In the genomic region with DNA sequence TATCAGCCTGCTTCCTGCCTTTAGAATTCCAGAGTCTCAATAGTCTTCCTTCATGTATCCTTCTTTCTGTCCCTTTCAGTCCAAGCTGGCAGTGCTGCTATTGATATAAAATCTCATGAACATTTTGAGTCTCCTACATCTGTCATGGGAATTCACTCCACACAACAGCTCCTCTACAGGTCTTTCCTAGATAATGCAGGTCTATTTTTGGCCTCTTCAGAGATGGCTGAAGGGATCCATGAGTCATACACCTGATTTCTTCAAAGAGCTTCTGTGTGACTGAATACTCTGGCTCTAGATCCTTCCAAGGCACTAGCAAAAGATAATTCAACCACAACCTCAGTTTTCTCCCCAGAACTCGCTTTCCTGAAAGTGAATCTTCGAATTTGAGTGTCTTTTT, we compare ENCODE assay signal across 14 cellular contexts.
DNase-seq lines count a peak whose midpoint lies in the region; ATAC-seq and TF ChIP-seq lines count a peak whose summit lies in the region.
"Had no signal": no experiment of that assay in that cellular context is flagged by ENCODE, and none has a peak within 500 bp of the region (broad histone marks: within the 10 kb centered on the region; RNA-seq: fewer than 3 reads in every experiment).

No MANE protein-coding gene starts in this region.

- POLR2A ChIA-PET in HCT116 (lab: Charles Lee) (no interaction called here), RWPE1 (lab: Yijun Ruan, JAX; ENCODE audit: low non-redundant PET) (no interaction called here)

- H3K36me3 ChIP-seq in HCT116 (ENCODE audit: control insufficient read depth in 1 of 2, insufficient read depth in 2 of 2, low read length in 2 of 2): no peaks in the 10 kb centered on the region
- H3K36me3 ChIP-seq in body of pancreas (replicated peaks in 1 of 2; ENCODE audit: insufficient read depth in 1 of 2, low read depth in 2 of 2): no peaks in the 10 kb centered on the region
- H3K36me3 ChIP-seq: heart right ventricle had no signal

- peak; percentile 64 for DNase-seq in HCT116 (ENCODE audit: low read depth, low spot score)
- peak; percentile 35 for DNase-seq in RWPE1 (ENCODE audit: low spot score)
- peak; percentile 2 for DNase-seq in fibroblast of pulmonary artery (ENCODE audit: low read depth)
- DNase-seq in activated T-cell treated with anti-CD3 and anti-CD28 coated beads, Interleukin-2, amount 50 U/mL, for 24 hours: no peak
- DNase-seq in body of pancreas: no peak
- DNase-seq in NOMO-1 treated with dmso at 0.1 percent for 144 hours (lab: John Stamatoyannopoulos, UW; ENCODE audit: unreplicated experiment): no peak
- DNase-seq: activated CD4-positive, alpha-beta T cell treated with anti-CD3 and anti-CD28 coated beads, Interleukin-2, amount 10 ng/mL, durations not matched to agents 24 days and 14 days; activated naive CD4-positive, alpha-beta T cell treated with Interleukin-2 at 50 U/mL for 16 hours; AML-193; heart right ventricle; NCI-H2029 treated with DMSO at 0.1 percent for 48 hours had no signal

- H3K27me3 ChIP-seq in HCT116 (ENCODE audit: insufficient read depth, low read length): no peaks in the 10 kb centered on the region
- no peaks in the 10 kb centered on the region for H3K27me3 ChIP-seq in body of pancreas
- H3K27me3 ChIP-seq: heart right ventricle had no signal

- H3K27ac Mint-ChIP-seq in activated T-cell treated with anti-CD3 and anti-CD28 coated beads, Interleukin-2, amount 50 U/mL, for 24 hours: no peak overlapping the region
- H3K27ac Mint-ChIP-seq: activated CD4-positive, alpha-beta T cell treated with anti-CD3 and anti-CD28 coated beads, Interleukin-2, amount 10 ng/mL, durations not matched to agents 24 days and 14 days had no signal

- TF ChIP-seq RAD21 in HCT116 (IDR thresholded peaks at IDR 0.05; ENCODE audit: low read depth): peak; percentile 39

- no peaks in the 10 kb centered on the region for H3K79me2 ChIP-seq in HCT116 (ENCODE audit: insufficient read depth, low read length)

- H3K4me3 ChIP-seq in HCT116 (replicated peaks in 1 of 2; ENCODE audit: low read depth in 1 of 2, low read length in 2 of 2) (no peak overlapping the region), fibroblast of pulmonary artery (replicated peaks; ENCODE audit: low read depth, low read length) (no peak overlapping the region), body of pancreas (no peak overlapping the region)
- H3K4me3 ChIP-seq: heart right ventricle had no signal

- H4K20me1 ChIP-seq in HCT116 (ENCODE audit: insufficient read depth): no peaks in the 10 kb centered on the region; the same call in 1 of the 2 replicates

- H3K36me3 Mint-ChIP-seq in activated T-cell treated with anti-CD3 and anti-CD28 coated beads, Interleukin-2, amount 50 U/mL, for 24 hours (ENCODE audit: low read depth): no peaks in the 10 kb centered on the region

- CTCF ChIA-PET in HCT116 (lab: Charles Lee) (interaction anchor here (0.9 to 2.5 kb wide), 6 partner anchors 13 to 115 kb away, joined by 3 to 13 read pairs (median 4); a partner anchor contains a TSS), RWPE1 (lab: Yijun Ruan, JAX) (interaction anchor here (0.6 to 0.9 kb wide), 7 partner anchors 11 to 1764 kb away, joined by 3 to 4 read pairs (median 3); no protein-coding TSS in a partner anchor)

- TF ChIP-seq CTCF in 22Rv1 (IDR thresholded peaks at IDR 0.05): peak; percentile 45
- peak; percentile 26 to 72 (median 64); a peak in 5 of 6 replicates for TF ChIP-seq CTCF in HCT116 (IDR thresholded peaks at IDR 0.05 in 2 of 3, conservative IDR thresholded peaks at IDR 0.05 in 1 of 3; ENCODE audit: borderline replicate concordance in 1 of 3, insufficient read depth in 1 of 3, low read depth in 2 of 3, low read length in 2 of 3)
- 0 out of 2 replicates have a peak, but pooled peaks have one; percentile 15 for TF ChIP-seq CTCF in RWPE1 (conservative IDR thresholded peaks at IDR 0.05; ENCODE audit: low read depth)
- no peak for TF ChIP-seq CTCF in fibroblast of pulmonary artery (IDR thresholded peaks at IDR 0.05; ENCODE audit: low read length, missing control alignments)
- no peak for TF ChIP-seq CTCF in body of pancreas (IDR thresholded peaks at IDR 0.05)

- peak overlapping the region; percentile 94 for H2AFZ ChIP-seq in HCT116 (ENCODE audit: low read depth, low read length, poor library complexity, severe bottlenecking)

- intact Hi-C loops in HCT116 (cut with micrococcal nuclease): no loop called here
- intact Hi-C loops in body of pancreas (cut with DNase I): no loop called here

- H3K9me3 ChIP-seq in HCT116 (ENCODE audit: control insufficient read depth in 1 of 2, insufficient read depth in 1 of 2, low read depth in 1 of 2, low read length in 2 of 2): no peaks in the 10 kb centered on the region; a peak in 1 of 4 replicates
- peaks cover 0 to 13% (median 0%) of the 10 kb centered on the region in 3 donors for H3K9me3 ChIP-seq in body of pancreas

- no peak for TF ChIP-seq POLR2A in HCT116 (IDR thresholded peaks at IDR 0.05; ENCODE audit: borderline replicate concordance, extremely low read depth, insufficient read depth, insufficient read length)
- no peak for TF ChIP-seq POLR2A in body of pancreas (IDR thresholded peaks at IDR 0.05)

- H3K9me3 Mint-ChIP-seq in activated T-cell treated with anti-CD3 and anti-CD28 coated beads, Interleukin-2, amount 50 U/mL, for 24 hours: peaks cover 15% of the 10 kb centered on the region

- H3K27me3 Mint-ChIP-seq in activated T-cell treated with anti-CD3 and anti-CD28 coated beads, Interleukin-2, amount 50 U/mL, for 24 hours: no peaks in the 10 kb centered on the region
- H3K27me3 Mint-ChIP-seq: activated CD4-positive, alpha-beta T cell treated with anti-CD3 and anti-CD28 coated beads, Interleukin-2, amount 10 ng/mL, durations not matched to agents 24 days and 14 days had no signal

- no peaks in the 10 kb centered on the region for H3K4me1 Mint-ChIP-seq in activated T-cell treated with anti-CD3 and anti-CD28 coated beads, Interleukin-2, amount 50 U/mL, for 24 hours (ENCODE audit: low read depth)
- H3K4me1 Mint-ChIP-seq: activated CD4-positive, alpha-beta T cell treated with anti-CD3 and anti-CD28 coated beads, Interleukin-2, amount 10 ng/mL, durations not matched to agents 24 days and 14 days had no signal

- H3K27ac ChIP-seq in 22Rv1 (no peak overlapping the region), HCT116 (ENCODE audit: low read depth, low read length) (no peak overlapping the region), RWPE1 (no peak overlapping the region), body of pancreas (no peak overlapping the region)
- H3K27ac ChIP-seq: heart right ventricle had no signal

- H3K4me3 Mint-ChIP-seq in activated T-cell treated with anti-CD3 and anti-CD28 coated beads, Interleukin-2, amount 50 U/mL, for 24 hours: no peak overlapping the region
- H3K4me3 Mint-ChIP-seq: activated CD4-positive, alpha-beta T cell treated with anti-CD3 and anti-CD28 coated beads, Interleukin-2, amount 10 ng/mL, durations not matched to agents 24 days and 14 days had no signal

- H3K9ac ChIP-seq in HCT116 (ENCODE audit: low read length): no peak overlapping the region

- ATAC-seq in HCT116 (peak; percentile 98), body of pancreas (no peak), GM21619 (IDR thresholded peaks at IDR 0.05; ENCODE audit: unreplicated experiment) (no peak)
- ATAC-seq: heart right ventricle, Right ventricle myocardium inferior had no signal

- H3K4me1 ChIP-seq in HCT116 (ENCODE audit: control insufficient read depth in 1 of 2, insufficient read depth in 2 of 2, low read length in 2 of 2) (peaks cover 3 to 8% of the 10 kb centered on the region in 2 experiments; a peak in 3 of 4 replicates), body of pancreas (no peaks in the 10 kb centered on the region)
- H3K4me1 ChIP-seq: heart right ventricle had no signal

- H3K9me2 ChIP-seq in HCT116 (ENCODE audit: insufficient read depth): no peaks in the 10 kb centered on the region; the same call in 1 of the 2 replicates

- peak overlapping the region; percentile 34; the same call in 1 of the 2 replicates for H3K4me2 ChIP-seq in HCT116 (ENCODE audit: low read length)

- 60 to 64% methylated on average over 2 of the region's 2 CpGs for WGBS in body of pancreas, 2 donors

- RAD21 ChIA-PET in HCT116 (lab: Charles Lee; ENCODE audit: low non-redundant PET in 1 of 2, low total read pairs in 2 of 2, uncharacterized antibody in 2 of 2, unreplicated experiment in 2 of 2): no interaction called here

- no TSS peak for BruUV-seq in HCT116 (replicated peaks; lab: Mats Ljungman, UMichigan)

TF ChIP-seq in HCT116, 20 proteins besides CTCF, POLR2A, EP300 and RAD21:
- peak; percentile 30; the same call in 1 of the 2 replicates for TF ChIP-seq JUND (IDR thresholded peaks at IDR 0.05)
- TF ChIP-seq SIN3A (IDR thresholded peaks at IDR 0.05; ENCODE audit: low read depth): no peak
- TF ChIP-seq FOSL1 (IDR thresholded peaks at IDR 0.05; ENCODE audit: low read depth): peak; percentile 54
- TF ChIP-seq TCF7L2 (IDR thresholded peaks at IDR 0.05; ENCODE audit: borderline replicate concordance, extremely low read depth, insufficient read depth, insufficient read length): peak; percentile 15
- peak; percentile 41; the same call in 1 of the 2 replicates for TF ChIP-seq CBX3 (IDR thresholded peaks at IDR 0.05; ENCODE audit: low read depth)
- 0 out of 2 replicates have a peak, but pooled peaks have one; percentile 15 for TF ChIP-seq CEBPB (IDR thresholded peaks at IDR 0.05; ENCODE audit: low read depth)
- TF ChIP-seq SP1 (IDR thresholded peaks at IDR 0.05; ENCODE audit: low read depth): no peak
TF ChIP-seq in HCT116: peak in this region for 5.

Comparison
In these comparisons a context has a peak if more than half of its experiments do, and no peak if none do; other contexts are left out.
1. CTCF ChIP-seq: peak in 22Rv1 (single experiment), HCT116 (3 of 3) and RWPE1 (single experiment); none in fibroblast of pulmonary artery (single experiment) and body of pancreas (0 of 7).
2. DNase-seq: peak in HCT116 (single experiment), RWPE1 (single experiment) and fibroblast of pulmonary artery (single experiment); none in activated T-cell treated with anti-CD3 and anti-CD28 coated beads, Interleukin-2, amount 50 U/mL, for 24 hours (single experiment), body of pancreas (0 of 4) and NOMO-1 treated with dmso at 0.1 percent for 144 hours (single experiment).